In the genomic region with DNA sequence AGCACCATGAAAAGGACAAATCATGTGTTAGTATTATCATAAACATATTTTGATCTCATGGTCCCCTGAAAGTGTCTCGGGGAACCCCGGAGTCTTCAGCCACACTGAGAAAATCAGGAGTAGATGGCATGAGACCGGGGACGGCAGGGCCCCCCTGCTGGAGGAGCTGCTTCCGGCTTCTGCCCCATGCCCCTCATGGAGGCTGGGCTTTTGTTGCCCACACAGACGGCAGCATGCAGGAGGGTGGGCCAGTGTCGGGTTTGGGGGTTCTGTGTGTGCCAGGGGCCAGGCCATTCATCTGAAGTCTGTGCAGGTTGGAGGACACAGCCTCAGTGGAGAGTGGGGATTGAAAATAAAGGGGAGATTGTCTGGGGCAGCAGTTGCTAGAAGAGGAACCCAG, we compare ENCODE assay signal across 1 cellular context.
TF ChIP-seq lines count a peak whose summit lies in the region.

No MANE protein-coding gene starts in this region.

TF ChIP-seq in HepG2, 621 proteins besides CTCF, POLR2A, EP300 and RAD21 (continued from another document):
- TF ChIP-seq AHDC1 (CRISPR knock-in tag; IDR thresholded peaks at IDR 0.05; ENCODE audit: borderline replicate concordance): no peak
